ENCODE assay signal across 3 cellular contexts in the genomic region with DNA sequence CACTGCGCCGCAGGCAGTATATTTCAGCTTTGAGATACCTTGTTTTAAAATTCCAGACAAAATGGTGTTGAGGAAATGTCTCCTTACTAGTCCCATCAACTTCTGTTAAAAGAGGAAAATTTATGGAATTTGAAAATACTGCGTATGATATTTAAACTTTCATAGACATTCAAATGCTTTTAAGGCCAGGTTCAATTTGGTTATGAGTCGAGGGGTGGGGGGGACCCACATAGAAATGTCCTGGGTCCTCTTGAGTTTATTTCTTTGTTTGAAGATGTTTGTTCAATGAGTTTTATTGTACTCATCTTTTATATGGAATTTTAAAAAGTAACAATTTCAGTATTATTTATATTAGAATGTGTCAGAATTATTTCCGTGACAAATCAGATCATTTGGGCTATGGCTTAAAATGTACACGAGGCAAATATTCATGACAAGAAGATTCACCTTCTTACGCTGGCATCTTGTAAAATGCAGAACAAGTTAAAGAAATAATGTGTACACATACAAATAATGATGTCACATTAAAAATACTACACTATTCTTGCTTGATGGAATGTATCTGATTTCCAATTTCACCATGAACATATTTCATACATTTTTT.
TF ChIP-seq lines count a peak whose summit lies in the region.

No MANE protein-coding gene starts in this region.

TF ChIP-seq in GM23338, 12 proteins besides CTCF, POLR2A, EP300 and RAD21 (continues in another document):
- TF ChIP-seq EZH2 (IDR thresholded peaks at IDR 0.05; ENCODE audit: low read depth, unreplicated experiment) (no peak), JUNB (IDR thresholded peaks at IDR 0.05; ENCODE audit: unreplicated experiment) (no peak)
- TF ChIP-seq, protein P1, sequence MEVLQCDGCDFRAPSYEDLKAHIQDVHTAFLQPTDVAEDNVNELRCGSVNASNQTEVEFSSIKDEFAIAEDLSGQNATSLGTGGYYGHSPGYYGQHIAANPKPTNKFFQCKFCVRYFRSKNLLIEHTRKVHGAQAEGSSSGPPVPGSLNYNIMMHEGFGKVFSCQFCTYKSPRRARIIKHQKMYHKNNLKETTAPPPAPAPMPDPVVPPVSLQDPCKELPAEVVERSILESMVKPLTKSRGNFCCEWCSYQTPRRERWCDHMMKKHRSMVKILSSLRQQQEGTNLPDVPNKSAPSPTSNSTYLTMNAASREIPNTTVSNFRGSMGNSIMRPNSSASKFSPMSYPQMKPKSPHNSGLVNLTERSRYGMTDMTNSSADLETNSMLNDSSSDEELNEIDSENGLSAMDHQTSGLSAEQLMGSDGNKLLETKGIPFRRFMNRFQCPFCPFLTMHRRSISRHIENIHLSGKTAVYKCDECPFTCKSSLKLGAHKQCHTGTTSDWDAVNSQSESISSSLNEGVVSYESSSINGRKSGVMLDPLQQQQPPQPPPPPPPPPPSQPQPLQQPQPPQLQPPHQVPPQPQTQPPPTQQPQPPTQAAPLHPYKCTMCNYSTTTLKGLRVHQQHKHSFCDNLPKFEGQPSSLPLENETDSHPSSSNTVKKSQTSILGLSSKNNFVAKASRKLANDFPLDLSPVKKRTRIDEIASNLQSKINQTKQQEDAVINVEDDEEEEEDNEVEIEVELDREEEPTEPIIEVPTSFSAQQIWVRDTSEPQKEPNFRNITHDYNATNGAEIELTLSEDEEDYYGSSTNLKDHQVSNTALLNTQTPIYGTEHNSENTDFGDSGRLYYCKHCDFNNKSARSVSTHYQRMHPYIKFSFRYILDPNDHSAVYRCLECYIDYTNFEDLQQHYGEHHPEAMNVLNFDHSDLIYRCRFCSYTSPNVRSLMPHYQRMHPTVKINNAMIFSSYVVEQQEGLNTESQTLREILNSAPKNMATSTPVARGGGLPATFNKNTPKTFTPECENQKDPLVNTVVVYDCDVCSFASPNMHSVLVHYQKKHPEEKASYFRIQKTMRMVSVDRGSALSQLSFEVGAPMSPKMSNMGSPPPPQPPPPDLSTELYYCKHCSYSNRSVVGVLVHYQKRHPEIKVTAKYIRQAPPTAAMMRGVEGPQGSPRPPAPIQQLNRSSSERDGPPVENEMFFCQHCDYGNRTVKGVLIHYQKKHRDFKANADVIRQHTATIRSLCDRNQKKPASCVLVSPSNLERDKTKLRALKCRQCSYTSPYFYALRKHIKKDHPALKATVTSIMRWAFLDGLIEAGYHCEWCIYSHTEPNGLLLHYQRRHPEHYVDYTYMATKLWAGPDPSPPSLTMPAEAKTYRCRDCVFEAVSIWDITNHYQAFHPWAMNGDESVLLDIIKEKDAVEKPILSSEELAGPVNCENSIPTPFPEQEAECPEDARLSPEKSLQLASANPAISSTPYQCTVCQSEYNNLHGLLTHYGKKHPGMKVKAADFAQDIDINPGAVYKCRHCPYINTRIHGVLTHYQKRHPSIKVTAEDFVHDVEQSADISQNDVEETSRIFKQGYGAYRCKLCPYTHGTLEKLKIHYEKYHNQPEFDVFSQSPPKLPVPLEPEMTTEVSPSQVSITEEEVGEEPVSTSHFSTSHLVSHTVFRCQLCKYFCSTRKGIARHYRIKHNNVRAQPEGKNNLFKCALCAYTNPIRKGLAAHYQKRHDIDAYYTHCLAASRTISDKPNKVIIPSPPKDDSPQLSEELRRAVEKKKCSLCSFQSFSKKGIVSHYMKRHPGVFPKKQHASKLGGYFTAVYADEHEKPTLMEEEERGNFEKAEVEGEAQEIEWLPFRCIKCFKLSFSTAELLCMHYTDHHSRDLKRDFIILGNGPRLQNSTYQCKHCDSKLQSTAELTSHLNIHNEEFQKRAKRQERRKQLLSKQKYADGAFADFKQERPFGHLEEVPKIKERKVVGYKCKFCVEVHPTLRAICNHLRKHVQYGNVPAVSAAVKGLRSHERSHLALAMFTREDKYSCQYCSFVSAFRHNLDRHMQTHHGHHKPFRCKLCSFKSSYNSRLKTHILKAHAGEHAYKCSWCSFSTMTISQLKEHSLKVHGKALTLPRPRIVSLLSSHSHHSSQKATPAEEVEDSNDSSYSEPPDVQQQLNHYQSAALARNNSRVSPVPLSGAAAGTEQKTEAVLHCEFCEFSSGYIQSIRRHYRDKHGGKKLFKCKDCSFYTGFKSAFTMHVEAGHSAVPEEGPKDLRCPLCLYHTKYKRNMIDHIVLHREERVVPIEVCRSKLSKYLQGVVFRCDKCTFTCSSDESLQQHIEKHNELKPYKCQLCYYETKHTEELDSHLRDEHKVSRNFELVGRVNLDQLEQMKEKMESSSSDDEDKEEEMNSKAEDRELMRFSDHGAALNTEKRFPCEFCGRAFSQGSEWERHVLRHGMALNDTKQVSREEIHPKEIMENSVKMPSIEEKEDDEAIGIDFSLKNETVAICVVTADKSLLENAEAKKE (CRISPR knock-in tag; IDR thresholded peaks at IDR 0.05): no peak

TF ChIP-seq in GM12878, 131 proteins besides CTCF, POLR2A, EP300 and RAD21:
- no peak for TF ChIP-seq IRF4 (IDR thresholded peaks at IDR 0.05; ENCODE audit: low read depth, low read length)
- TF ChIP-seq, protein P2, sequence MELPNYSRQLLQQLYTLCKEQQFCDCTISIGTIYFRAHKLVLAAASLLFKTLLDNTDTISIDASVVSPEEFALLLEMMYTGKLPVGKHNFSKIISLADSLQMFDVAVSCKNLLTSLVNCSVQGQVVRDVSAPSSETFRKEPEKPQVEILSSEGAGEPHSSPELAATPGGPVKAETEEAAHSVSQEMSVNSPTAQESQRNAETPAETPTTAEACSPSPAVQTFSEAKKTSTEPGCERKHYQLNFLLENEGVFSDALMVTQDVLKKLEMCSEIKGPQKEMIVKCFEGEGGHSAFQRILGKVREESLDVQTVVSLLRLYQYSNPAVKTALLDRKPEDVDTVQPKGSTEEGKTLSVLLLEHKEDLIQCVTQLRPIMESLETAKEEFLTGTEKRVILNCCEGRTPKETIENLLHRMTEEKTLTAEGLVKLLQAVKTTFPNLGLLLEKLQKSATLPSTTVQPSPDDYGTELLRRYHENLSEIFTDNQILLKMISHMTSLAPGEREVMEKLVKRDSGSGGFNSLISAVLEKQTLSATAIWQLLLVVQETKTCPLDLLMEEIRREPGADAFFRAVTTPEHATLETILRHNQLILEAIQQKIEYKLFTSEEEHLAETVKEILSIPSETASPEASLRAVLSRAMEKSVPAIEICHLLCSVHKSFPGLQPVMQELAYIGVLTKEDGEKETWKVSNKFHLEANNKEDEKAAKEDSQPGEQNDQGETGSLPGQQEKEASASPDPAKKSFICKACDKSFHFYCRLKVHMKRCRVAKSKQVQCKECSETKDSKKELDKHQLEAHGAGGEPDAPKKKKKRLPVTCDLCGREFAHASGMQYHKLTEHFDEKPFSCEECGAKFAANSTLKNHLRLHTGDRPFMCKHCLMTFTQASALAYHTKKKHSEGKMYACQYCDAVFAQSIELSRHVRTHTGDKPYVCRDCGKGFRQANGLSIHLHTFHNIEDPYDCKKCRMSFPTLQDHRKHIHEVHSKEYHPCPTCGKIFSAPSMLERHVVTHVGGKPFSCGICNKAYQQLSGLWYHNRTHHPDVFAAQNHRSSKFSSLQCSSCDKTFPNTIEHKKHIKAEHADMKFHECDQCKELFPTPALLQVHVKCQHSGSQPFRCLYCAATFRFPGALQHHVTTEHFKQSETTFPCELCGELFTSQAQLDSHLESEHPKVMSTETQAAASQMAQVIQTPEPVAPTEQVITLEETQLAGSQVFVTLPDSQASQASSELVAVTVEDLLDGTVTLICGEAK (IDR thresholded peaks at IDR 0.05; ENCODE audit: borderline replicate concordance): 0 out of 2 replicates have a peak, but pooled peaks have one; percentile 20

TF ChIP-seq in WTC11, 78 proteins besides CTCF, POLR2A, EP300 and RAD21:
- TF ChIP-seq IRF2 (CRISPR knock-in tag; IDR thresholded peaks at IDR 0.05; ENCODE audit: borderline replicate concordance, low read depth) (no peak), RORB (CRISPR knock-in tag; IDR thresholded peaks at IDR 0.05) (no peak), ZBTB43 (CRISPR knock-in tag; IDR thresholded peaks at IDR 0.05) (no peak), ZNF121 (CRISPR knock-in tag; IDR thresholded peaks at IDR 0.05) (no peak)
- TF ChIP-seq, protein P3, sequence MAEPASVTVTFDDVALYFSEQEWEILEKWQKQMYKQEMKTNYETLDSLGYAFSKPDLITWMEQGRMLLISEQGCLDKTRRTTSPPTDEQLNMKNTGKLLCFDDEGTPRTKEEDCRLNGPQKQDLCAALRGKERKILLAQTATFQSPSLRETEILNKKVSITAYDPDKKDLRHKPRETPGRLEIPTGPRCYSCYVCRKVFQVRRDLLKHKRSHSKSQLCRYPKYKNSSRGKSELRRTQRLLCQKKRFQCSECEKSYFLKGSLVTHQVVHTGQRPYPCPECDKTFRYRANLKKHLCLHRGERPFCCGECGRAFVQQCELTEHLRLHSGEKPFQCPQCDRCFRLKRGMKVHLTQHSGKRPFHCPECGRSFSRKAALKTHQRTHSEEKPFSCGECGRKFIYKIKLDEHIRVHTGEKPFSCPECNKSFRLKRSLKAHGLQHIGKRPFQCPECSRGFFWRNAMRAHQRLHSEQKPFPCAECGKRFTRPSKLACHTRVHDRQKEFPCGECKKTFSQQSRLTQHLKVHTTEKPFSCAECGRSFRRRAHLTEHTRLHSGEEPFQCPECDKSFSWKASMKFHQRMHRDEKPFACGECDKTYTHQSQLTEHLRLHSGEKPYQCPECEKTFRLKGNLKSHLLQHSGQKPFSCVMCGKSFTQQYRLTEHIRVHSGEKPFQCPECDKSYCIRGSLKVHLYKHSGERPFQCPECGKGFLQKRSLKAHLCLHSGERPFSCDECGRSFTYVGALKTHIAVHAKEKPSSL (CRISPR knock-in tag; conservative IDR thresholded peaks at IDR 0.05): no peak
